In genomic region chr2:135965756-135966155, GRCh38 we compare ENCODE assay signal across 18 cellular contexts. TPM values are rescaled to one million over a fixed set of nuclear protein-coding genes. Genes with fewer than 3 reads are reported as not detected.
DNase-seq lines count a peak whose midpoint lies in the region; ATAC-seq and TF ChIP-seq lines count a peak whose summit lies in the region.
"Had no signal": no experiment of that assay in that cellular context is flagged by ENCODE, and none has a peak within 500 bp of the region (broad histone marks: within the 10 kb centered on the region; RNA-seq: fewer than 3 reads in every experiment).

No MANE protein-coding gene starts in this region.

- 78% methylated on average over 1 of the region's 1 CpG for WGBS in smooth muscle cell (ENCODE audit: low lambda C conversion rate)

- ATAC-seq in Right ventricle myocardium inferior (no peak), GM18861 (IDR thresholded peaks at IDR 0.05; ENCODE audit: unreplicated experiment) (no peak)
- ATAC-seq: GM12878, HepG2, T-cell had no signal

- H3K9me3 Mint-ChIP-seq in activated naive CD8-positive, alpha-beta T cell (ENCODE audit: low read depth): no peaks in the 10 kb centered on the region
- H3K9me3 Mint-ChIP-seq in activated naive CD8-positive, alpha-beta T cell treated with anti-CD3 and anti-CD28 coated beads for 36 hours: no peaks in the 10 kb centered on the region
- peaks cover 1% of the 10 kb centered on the region for H3K9me3 Mint-ChIP-seq in activated T-helper 2 cell treated with anti-CD3 and anti-CD28 coated beads, Interferon-gamma antibody, Interleukin-2, Interleukin-4, amounts not matched to agents 10 μg/mL and 5 μg/mL and 100 μg/mL, durations not matched to agents 14 hours and 24 hours and 36 hours
- H3K9me3 Mint-ChIP-seq: HFFc6, T-cell had no signal

- H3K4me1 ChIP-seq in smooth muscle cell (ENCODE audit: low read depth): peaks cover 13% of the 10 kb centered on the region
- H3K4me1 ChIP-seq: Caco-2 had no signal

- no peaks in the 10 kb centered on the region for H3K27me3 ChIP-seq in smooth muscle cell (ENCODE audit: low read depth)

- H3K27ac ChIP-seq in smooth muscle cell (ENCODE audit: low read depth): no peak overlapping the region
- H3K27ac ChIP-seq: C4-2B, KMS-11 had no signal

- H3K9me3 ChIP-seq in smooth muscle cell (replicated peaks; ENCODE audit: low read depth): no peaks in the 10 kb centered on the region
- H3K9me3 ChIP-seq: Caco-2 had no signal

- H3K4me3 Mint-ChIP-seq in activated naive CD8-positive, alpha-beta T cell: no peak overlapping the region
- no peak overlapping the region for H3K4me3 Mint-ChIP-seq in activated naive CD8-positive, alpha-beta T cell treated with anti-CD3 and anti-CD28 coated beads for 36 hours
- H3K4me3 Mint-ChIP-seq in activated T-helper 2 cell treated with anti-CD3 and anti-CD28 coated beads, Interferon-gamma antibody, Interleukin-2, Interleukin-4, amounts not matched to agents 10 μg/mL and 5 μg/mL and 100 μg/mL, durations not matched to agents 14 hours and 24 hours and 36 hours (ENCODE audit: low read depth): peak overlapping the region; percentile 30
- H3K4me3 Mint-ChIP-seq: HFFc6, T-cell had no signal

- no peak overlapping the region for H3K4me3 ChIP-seq in smooth muscle cell
- H3K4me3 ChIP-seq: GM12878 had no signal

- intact Hi-C loops in activated T-helper 2 cell treated with anti-CD3 and anti-CD28 coated beads, Interferon-gamma antibody, Interleukin-2, Interleukin-4, amounts not matched to agents 10 μg/mL and 5 μg/mL and 100 μg/mL, durations not matched to agents 14 hours and 24 hours and 36 hours (cut with micrococcal nuclease): no loop called here
- intact Hi-C loops in Right ventricle myocardium inferior (cut with DNase I): no loop called here
- intact Hi-C loops in posterior vena cava (cut with DNase I): no loop called here

- H3F3A ChIP-seq in smooth muscle cell (ENCODE audit: low read depth): peaks cover 8% of the 10 kb centered on the region

- no peaks in the 10 kb centered on the region for H3K27me3 Mint-ChIP-seq in activated naive CD8-positive, alpha-beta T cell
- no peaks in the 10 kb centered on the region for H3K27me3 Mint-ChIP-seq in activated naive CD8-positive, alpha-beta T cell treated with anti-CD3 and anti-CD28 coated beads for 36 hours
- no peaks in the 10 kb centered on the region for H3K27me3 Mint-ChIP-seq in activated T-helper 2 cell treated with anti-CD3 and anti-CD28 coated beads, Interferon-gamma antibody, Interleukin-2, Interleukin-4, amounts not matched to agents 10 μg/mL and 5 μg/mL and 100 μg/mL, durations not matched to agents 14 hours and 24 hours and 36 hours (ENCODE audit: low read depth)
- H3K27me3 Mint-ChIP-seq: T-cell had no signal

- H3K4me1 Mint-ChIP-seq in activated naive CD8-positive, alpha-beta T cell (ENCODE audit: low read depth): peaks cover 64% of the 10 kb centered on the region
- peaks cover 46% of the 10 kb centered on the region for H3K4me1 Mint-ChIP-seq in activated naive CD8-positive, alpha-beta T cell treated with anti-CD3 and anti-CD28 coated beads for 36 hours
- H3K4me1 Mint-ChIP-seq in activated T-helper 2 cell treated with anti-CD3 and anti-CD28 coated beads, Interferon-gamma antibody, Interleukin-2, Interleukin-4, amounts not matched to agents 10 μg/mL and 5 μg/mL and 100 μg/mL, durations not matched to agents 14 hours and 24 hours and 36 hours (ENCODE audit: low read depth): peaks cover 59% of the 10 kb centered on the region

- DNase-seq in activated naive CD8-positive, alpha-beta T cell treated with anti-CD3 and anti-CD28 coated beads for 36 hours: no peak
- DNase-seq in NCI-H2029 (lab: John Stamatoyannopoulos, UW) (peak; percentile 43), Right ventricle myocardium inferior (ENCODE audit: missing footprints) (no peak), smooth muscle cell (lab: John Stamatoyannopoulos, UW; ENCODE audit: unreplicated experiment) (no peak), posterior vena cava (ENCODE audit: low spot score) (no peak)
- DNase-seq in activated T-helper 2 cell treated with anti-CD3 and anti-CD28 coated beads, Interferon-gamma antibody, Interleukin-2, Interleukin-4, amounts not matched to agents 10 μg/mL and 5 μg/mL and 100 μg/mL, durations not matched to agents 14 hours and 24 hours and 36 hours (ENCODE audit: low spot score): no peak
- DNase-seq: Caco-2, HFFc6, NCI-H1092 treated with DMSO at 0.1 percent for 48 hours, NCI-H446 treated with DMSO at 0.1 percent for 48 hours, NCI-H774, T-cell had no signal

- H4K20me1 ChIP-seq in smooth muscle cell (ENCODE audit: low read depth): peaks cover 92% of the 10 kb centered on the region

- H3K4me2 ChIP-seq in smooth muscle cell: no peak overlapping the region
- H3K4me2 ChIP-seq: KMS-11 had no signal

- H3K36me3 Mint-ChIP-seq in activated naive CD8-positive, alpha-beta T cell: peaks cover 13% of the 10 kb centered on the region
- peaks cover 42% of the 10 kb centered on the region for H3K36me3 Mint-ChIP-seq in activated naive CD8-positive, alpha-beta T cell treated with anti-CD3 and anti-CD28 coated beads for 36 hours
- peaks cover 82% of the 10 kb centered on the region for H3K36me3 Mint-ChIP-seq in activated T-helper 2 cell treated with anti-CD3 and anti-CD28 coated beads, Interferon-gamma antibody, Interleukin-2, Interleukin-4, amounts not matched to agents 10 μg/mL and 5 μg/mL and 100 μg/mL, durations not matched to agents 14 hours and 24 hours and 36 hours (ENCODE audit: low read depth)

- no peak overlapping the region for H2AFZ ChIP-seq in smooth muscle cell (ENCODE audit: low read depth)

- peaks cover 63% of the 10 kb centered on the region for H3K79me2 ChIP-seq in smooth muscle cell (ENCODE audit: low read depth)

- no peak for TF ChIP-seq CTCF in smooth muscle cell (IDR thresholded peaks at IDR 0.05; ENCODE audit: borderline replicate concordance, insufficient read depth, poor library complexity, severe bottlenecking)

- H3K9ac ChIP-seq in smooth muscle cell (ENCODE audit: low read depth): no peak overlapping the region
- H3K9ac ChIP-seq: KMS-11 had no signal

- peak overlapping the region; percentile 70 for H3K27ac Mint-ChIP-seq in activated naive CD8-positive, alpha-beta T cell
- no peak overlapping the region for H3K27ac Mint-ChIP-seq in activated naive CD8-positive, alpha-beta T cell treated with anti-CD3 and anti-CD28 coated beads for 36 hours
- peak overlapping the region; percentile 49 for H3K27ac Mint-ChIP-seq in activated T-helper 2 cell treated with anti-CD3 and anti-CD28 coated beads, Interferon-gamma antibody, Interleukin-2, Interleukin-4, amounts not matched to agents 10 μg/mL and 5 μg/mL and 100 μg/mL, durations not matched to agents 14 hours and 24 hours and 36 hours
- H3K27ac Mint-ChIP-seq: HFFc6 had no signal

- H3K36me3 ChIP-seq in smooth muscle cell (ENCODE audit: low read depth): peaks cover 2% of the 10 kb centered on the region

RNA-seq across cellular contexts. Expression of gene DARS1, which starts 19.7 kb away (rescaled TPM):
- total RNA-seq in activated naive CD8-positive, alpha-beta T cell treated with anti-CD3 and anti-CD28 coated beads for 36 hours: 100 to 1,000 TPM; 165 to 173 TPM
- 179 and 183 TPM in 2 replicates for total RNA-seq in activated T-helper 2 cell treated with anti-CD3 and anti-CD28 coated beads, Interferon-gamma antibody, Interleukin-2, Interleukin-4, amounts not matched to agents 10 μg/mL and 5 μg/mL and 100 μg/mL, durations not matched to agents 14 hours and 24 hours and 36 hours
- 67.3 TPM for total RNA-seq in Right ventricle myocardium inferior
- total RNA-seq in smooth muscle cell: 112 and 121 TPM in 2 replicates
- polyA plus RNA-seq in smooth muscle cell: 110 and 119 TPM in 2 replicates
- total RNA-seq in posterior vena cava: 10 to 100 TPM; 52.7 to 85.2 TPM
